Comparison of ENCODE assay signal across 31 cellular contexts in genomic region chr10:84185526-84186175, GRCh38. TPM values are rescaled to one million over a fixed set of nuclear protein-coding genes. Genes with fewer than 3 reads are reported as not detected.
"Had no signal": no experiment of that assay in that cellular context is flagged by ENCODE, and none has a peak within 500 bp of the region (broad histone marks: within the 10 kb centered on the region; RNA-seq: fewer than 3 reads in every experiment).

No MANE protein-coding gene starts in this region.

- H3K4me3 Mint-ChIP-seq: activated CD4-positive, alpha-beta memory T cell treated with anti-CD3 and anti-CD28 coated beads, Interleukin-2, amount 10 ng/mL, durations not matched to agents 7 days and 5 days; activated CD4-positive, alpha-beta T cell treated with anti-CD3 and anti-CD28 coated beads, Interleukin-2, amount 10 ng/mL, durations not matched to agents 7 days and 5 days; activated naive CD8-positive, alpha-beta T cell treated with anti-CD3 and anti-CD28 coated beads, Interleukin-2, amount 10 ng/mL, durations not matched to agents 7 days and 5 days; activated T-cell treated with anti-CD3 and anti-CD28 coated beads, Interleukin-2, amount 50 U/mL, for 4 hours; activated T-helper 17 cell treated with anti-CD3 and anti-CD28 coated beads, Interleukin-2, amount 50 U/mL, for 72 hours; brain; effector memory CD8-positive, alpha-beta T cell; natural killer cell; stimulated activated memory B cell treated with anti-CD40 and anti-IgM and Interleukin-4, amounts not matched to agents 10 μg/mL and 1 μg/mL and 100 μg/mL, for 72 hours; T-helper 17 cell; WTC11 had no signal

- H3K4me1 Mint-ChIP-seq: activated T-helper 17 cell treated with anti-CD3 and anti-CD28 coated beads, Interleukin-2, amount 50 U/mL, for 72 hours; brain; WTC11 had no signal

- ATAC-seq: activated T-cell treated with anti-CD3 and anti-CD28 coated beads, Interleukin-2, amount 50 U/mL, for 4 hours; activated T-helper 17 cell treated with anti-CD3 and anti-CD28 coated beads, Interleukin-2, amount 50 U/mL, for 72 hours; effector memory CD8-positive, alpha-beta T cell; left lobe of liver; natural killer cell; sciatic nerve; stimulated activated memory B cell treated with anti-CD40 and anti-IgM and Interleukin-4, amounts not matched to agents 10 μg/mL and 1 μg/mL and 100 μg/mL, for 72 hours; T-helper 17 cell; upper lobe of right lung had no signal

- H3K36me3 ChIP-seq: ascending aorta, cardiac muscle cell, suprapubic skin, tibial artery, upper lobe of right lung had no signal

- H3K4me1 ChIP-seq: ascending aorta, tibial artery, upper lobe of right lung had no signal

- H3K9me3 Mint-ChIP-seq: activated CD4-positive, alpha-beta memory T cell treated with anti-CD3 and anti-CD28 coated beads, Interleukin-2, amount 10 ng/mL, durations not matched to agents 7 days and 5 days; activated CD4-positive, alpha-beta T cell treated with anti-CD3 and anti-CD28 coated beads, Interleukin-2, amount 10 ng/mL, durations not matched to agents 7 days and 5 days; activated naive CD8-positive, alpha-beta T cell treated with anti-CD3 and anti-CD28 coated beads, Interleukin-2, amount 10 ng/mL, durations not matched to agents 7 days and 5 days; activated T-cell treated with anti-CD3 and anti-CD28 coated beads, Interleukin-2, amount 50 U/mL, for 4 hours; activated T-helper 17 cell treated with anti-CD3 and anti-CD28 coated beads, Interleukin-2, amount 50 U/mL, for 72 hours; effector memory CD8-positive, alpha-beta T cell; natural killer cell; stimulated activated memory B cell treated with anti-CD40 and anti-IgM and Interleukin-4, amounts not matched to agents 10 μg/mL and 1 μg/mL and 100 μg/mL, for 72 hours had no signal

- H3K27ac Mint-ChIP-seq: activated CD4-positive, alpha-beta memory T cell treated with anti-CD3 and anti-CD28 coated beads, Interleukin-2, amount 10 ng/mL, durations not matched to agents 7 days and 5 days; activated CD4-positive, alpha-beta T cell treated with anti-CD3 and anti-CD28 coated beads, Interleukin-2, amount 10 ng/mL, durations not matched to agents 7 days and 5 days; activated naive CD8-positive, alpha-beta T cell treated with anti-CD3 and anti-CD28 coated beads, Interleukin-2, amount 10 ng/mL, durations not matched to agents 7 days and 5 days; brain; effector memory CD8-positive, alpha-beta T cell; natural killer cell; progenitor cell of endocrine pancreas; WTC11 had no signal

- H3K9me3 ChIP-seq: ascending aorta, suprapubic skin, tibial artery, upper lobe of right lung had no signal

- H3K4me3 ChIP-seq: ascending aorta, cardiac muscle cell, lung, skin epidermis, suprapubic skin, tibial artery, upper lobe of right lung had no signal

- H3K36me3 Mint-ChIP-seq: activated naive CD8-positive, alpha-beta T cell treated with anti-CD3 and anti-CD28 coated beads, Interleukin-2, amount 10 ng/mL, durations not matched to agents 7 days and 5 days; brain; natural killer cell; stimulated activated memory B cell treated with anti-CD40 and anti-IgM and Interleukin-4, amounts not matched to agents 10 μg/mL and 1 μg/mL and 100 μg/mL, for 72 hours had no signal

- H3K27ac ChIP-seq: ascending aorta, cardiac muscle cell, skin epidermis, suprapubic skin, tibial artery, upper lobe of right lung had no signal

- H3K27me3 ChIP-seq: ascending aorta had no signal

- DNase-seq: activated CD4-positive, alpha-beta memory T cell treated with anti-CD3 and anti-CD28 coated beads, Interleukin-2, amount 10 ng/mL, durations not matched to agents 7 days and 5 days; activated CD4-positive, alpha-beta T cell treated with anti-CD3 and anti-CD28 coated beads for 1 hour; activated CD4-positive, alpha-beta T cell treated with anti-CD3 and anti-CD28 coated beads, Interleukin-2, amount 10 ng/mL, durations not matched to agents 7 days and 5 days; activated CD8-positive, alpha-beta memory T cell treated with anti-CD3 and anti-CD28 coated beads, Interleukin-2, amount 50 U/mL, for 48 hours; activated naive CD4-positive, alpha-beta T cell treated with Interleukin-2 at 50 U/mL for 16 hours; activated naive CD8-positive, alpha-beta T cell treated with anti-CD3 and anti-CD28 coated beads, Interleukin-2, amount 10 ng/mL, durations not matched to agents 7 days and 5 days; activated T-cell treated with anti-CD3 and anti-CD28 coated beads, Interleukin-2, amount 50 U/mL, for 4 hours; cortex of kidney; effector memory CD8-positive, alpha-beta T cell; foreskin fibroblast; head of caudate nucleus; kidney glomerular epithelial cell; mesendoderm; natural killer cell; stimulated activated CD4-positive, alpha-beta T cell treated with anti-CD3 and anti-CD28 coated beads, Interleukin-4, amount 100 ng/mL, for 24 hours; T-helper 17 cell; upper lobe of right lung had no signal

- H3K27me3 Mint-ChIP-seq: activated CD4-positive, alpha-beta memory T cell treated with anti-CD3 and anti-CD28 coated beads, Interleukin-2, amount 10 ng/mL, durations not matched to agents 7 days and 5 days; activated CD4-positive, alpha-beta T cell treated with anti-CD3 and anti-CD28 coated beads, Interleukin-2, amount 10 ng/mL, durations not matched to agents 7 days and 5 days; activated naive CD8-positive, alpha-beta T cell treated with anti-CD3 and anti-CD28 coated beads, Interleukin-2, amount 10 ng/mL, durations not matched to agents 7 days and 5 days; activated T-helper 17 cell treated with anti-CD3 and anti-CD28 coated beads, Interleukin-2, amount 50 U/mL, for 72 hours; effector memory CD8-positive, alpha-beta T cell; T-helper 17 cell had no signal

RNA-seq across cellular contexts. Expression of gene GPR15LG, which starts 12.1 kb away (rescaled TPM):
- polyA plus RNA-seq: cardiac muscle cell had no signal

RNA-seq across cellular contexts. Expression of gene LRIT2, which starts 39.7 kb away (rescaled TPM):
- polyA plus RNA-seq: cardiac muscle cell, esophagus, lung had no signal

RNA-seq across cellular contexts. Expression of gene LRIT1, which starts 55.7 kb away (rescaled TPM):
- polyA plus RNA-seq: cardiac muscle cell, esophagus, lung had no signal
